18 cellular contexts compared by ENCODE assay signal in genomic region chr13:36840718-36841250, GRCh38.
"Had no signal": no experiment of that assay in that cellular context is flagged by ENCODE, and none has a peak within 500 bp of the region (broad histone marks: within the 10 kb centered on the region; RNA-seq: fewer than 3 reads in every experiment).

No MANE protein-coding gene starts in this region.

- H3K36me3 Mint-ChIP-seq: immature natural killer cell; naive thymus-derived CD8-positive, alpha-beta T cell had no signal

- H3K4me2 ChIP-seq: smooth muscle cell had no signal

- H3K4me3 ChIP-seq: coronary artery, smooth muscle cell, suprapubic skin had no signal

- H3K27me3 ChIP-seq: suprapubic skin had no signal

- H2AFZ ChIP-seq: parathyroid adenoma had no signal

- DNase-seq: activated CD4-positive, alpha-beta T cell treated with anti-CD3 and anti-CD28 coated beads, Interleukin-2, amount 10 ng/mL, durations not matched to agents 24 days and 14 days; activated CD4-positive, CD25-positive, alpha-beta regulatory T cell; activated CD8-positive, alpha-beta memory T cell treated with anti-CD3 and anti-CD28 coated beads, Interleukin-2, amount 50 U/mL, for 4 hours; activated naive CD4-positive, alpha-beta T cell treated with anti-CD3 and anti-CD28 coated beads, Interleukin-2, amount 10 ng/mL, durations not matched to agents 7 days and 5 days; activated T-cell treated with anti-CD3 and anti-CD28 coated beads, Interleukin-2, amount 50 U/mL, for 4 hours; aorta; immature natural killer cell; kidney glomerular epithelial cell; mesenchymal stem cell; naive thymus-derived CD8-positive, alpha-beta T cell; stimulated activated CD4-positive, alpha-beta T cell treated with anti-CD3 and anti-CD28 coated beads, Interleukin-4, amount 100 ng/mL, for 1 hour; stimulated activated naive CD8-positive, alpha-beta T cell treated with anti-CD3 and anti-CD28 coated beads, Interleukin-15, amount 100 ng/mL, for 72 hours had no signal

- H3K9me3 ChIP-seq: suprapubic skin had no signal

- H3K4me3 Mint-ChIP-seq: activated CD4-positive, alpha-beta T cell treated with anti-CD3 and anti-CD28 coated beads, Interleukin-2, amount 10 ng/mL, durations not matched to agents 24 days and 14 days; activated naive CD4-positive, alpha-beta T cell treated with anti-CD3 and anti-CD28 coated beads, Interleukin-2, amount 10 ng/mL, durations not matched to agents 7 days and 5 days; activated T-cell treated with anti-CD3 and anti-CD28 coated beads, Interleukin-2, amount 50 U/mL, for 4 hours; central memory CD8-positive, alpha-beta T cell; immature natural killer cell; naive thymus-derived CD8-positive, alpha-beta T cell; stimulated activated naive CD8-positive, alpha-beta T cell treated with anti-CD3 and anti-CD28 coated beads, Interleukin-15, amount 100 ng/mL, for 72 hours; type B pancreatic cell had no signal

- H3K4me1 Mint-ChIP-seq: activated naive CD4-positive, alpha-beta T cell treated with anti-CD3 and anti-CD28 coated beads, Interleukin-2, amount 10 ng/mL, durations not matched to agents 7 days and 5 days; central memory CD8-positive, alpha-beta T cell; stimulated activated naive CD8-positive, alpha-beta T cell treated with anti-CD3 and anti-CD28 coated beads, Interleukin-15, amount 100 ng/mL, for 72 hours had no signal

- H3K9ac ChIP-seq: parathyroid adenoma had no signal

- H3K9me3 Mint-ChIP-seq: activated CD4-positive, alpha-beta T cell treated with anti-CD3 and anti-CD28 coated beads, Interleukin-2, amount 10 ng/mL, durations not matched to agents 24 days and 14 days; activated naive CD4-positive, alpha-beta T cell treated with anti-CD3 and anti-CD28 coated beads, Interleukin-2, amount 10 ng/mL, durations not matched to agents 7 days and 5 days; activated T-cell treated with anti-CD3 and anti-CD28 coated beads, Interleukin-2, amount 50 U/mL, for 4 hours; central memory CD8-positive, alpha-beta T cell; immature natural killer cell; naive thymus-derived CD8-positive, alpha-beta T cell; stimulated activated naive CD8-positive, alpha-beta T cell treated with anti-CD3 and anti-CD28 coated beads, Interleukin-15, amount 100 ng/mL, for 72 hours; type B pancreatic cell had no signal

- H3K27ac ChIP-seq: coronary artery, parathyroid adenoma, suprapubic skin had no signal

- H3K36me3 ChIP-seq: suprapubic skin had no signal

- H3K4me1 ChIP-seq: parathyroid adenoma, suprapubic skin had no signal

- H3K27me3 Mint-ChIP-seq: activated CD4-positive, alpha-beta T cell treated with anti-CD3 and anti-CD28 coated beads, Interleukin-2, amount 10 ng/mL, durations not matched to agents 24 days and 14 days; activated naive CD4-positive, alpha-beta T cell treated with anti-CD3 and anti-CD28 coated beads, Interleukin-2, amount 10 ng/mL, durations not matched to agents 7 days and 5 days; central memory CD8-positive, alpha-beta T cell; naive thymus-derived CD8-positive, alpha-beta T cell; stimulated activated naive CD8-positive, alpha-beta T cell treated with anti-CD3 and anti-CD28 coated beads, Interleukin-15, amount 100 ng/mL, for 72 hours; type B pancreatic cell had no signal

- ATAC-seq: activated T-cell treated with anti-CD3 and anti-CD28 coated beads, Interleukin-2, amount 50 U/mL, for 4 hours; naive thymus-derived CD8-positive, alpha-beta T cell; stimulated activated naive CD8-positive, alpha-beta T cell treated with anti-CD3 and anti-CD28 coated beads, Interleukin-15, amount 100 ng/mL, for 72 hours had no signal

- H3K79me2 ChIP-seq: parathyroid adenoma had no signal

- H3K27ac Mint-ChIP-seq: activated CD4-positive, alpha-beta T cell treated with anti-CD3 and anti-CD28 coated beads, Interleukin-2, amount 10 ng/mL, durations not matched to agents 24 days and 14 days; activated naive CD4-positive, alpha-beta T cell treated with anti-CD3 and anti-CD28 coated beads, Interleukin-2, amount 10 ng/mL, durations not matched to agents 7 days and 5 days; stimulated activated naive CD8-positive, alpha-beta T cell treated with anti-CD3 and anti-CD28 coated beads, Interleukin-15, amount 100 ng/mL, for 72 hours; type B pancreatic cell had no signal
